Comparison of ENCODE assay signal across 8 cellular contexts in the genomic region with DNA sequence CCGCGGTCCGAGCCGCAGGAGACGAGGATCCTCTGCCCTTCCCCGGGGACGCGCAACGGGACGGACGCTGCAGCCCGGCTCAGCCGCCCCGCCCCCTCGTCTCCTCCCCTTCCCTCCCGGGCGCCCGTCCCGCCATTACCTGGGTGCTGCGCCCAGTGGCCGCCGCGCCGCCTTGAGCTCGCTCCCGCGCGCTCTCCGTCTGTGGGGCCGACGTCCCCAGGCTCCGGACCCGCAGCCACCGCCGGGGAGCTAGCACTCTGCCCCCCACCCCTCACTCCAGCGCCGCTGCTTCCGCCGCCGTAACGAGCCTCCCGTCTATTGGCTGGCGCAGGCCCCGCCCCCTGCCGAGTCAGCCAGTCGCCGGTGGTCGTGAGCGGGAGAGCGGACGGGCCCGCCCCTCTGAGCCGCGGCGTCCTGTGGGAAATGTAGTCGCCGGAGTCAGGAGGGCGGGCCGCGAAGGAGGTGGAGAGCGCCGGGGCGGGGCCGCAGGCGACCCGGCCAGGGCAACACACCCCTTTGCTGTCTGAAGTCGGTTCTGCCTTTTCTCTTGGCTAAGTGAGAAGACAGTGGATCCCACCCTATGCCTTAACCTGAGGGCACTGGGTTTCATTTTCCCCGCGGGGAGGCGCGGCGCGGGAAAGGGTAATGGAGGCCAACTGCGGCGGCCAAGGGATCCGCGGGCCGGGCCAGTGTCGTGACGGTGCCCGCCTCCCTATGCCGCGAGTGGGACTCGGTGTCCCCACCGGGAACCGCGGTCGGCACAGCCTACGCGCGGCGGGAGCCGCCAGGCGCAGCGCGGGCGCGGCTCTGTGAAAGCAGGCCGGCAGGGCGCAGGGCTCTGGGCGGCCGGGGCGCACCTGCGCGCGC. TPM values are rescaled to one million over a fixed set of nuclear protein-coding genes. Genes with fewer than 3 reads are reported as not detected.
DNase-seq lines count a peak whose midpoint lies in the region; ATAC-seq and TF ChIP-seq lines count a peak whose summit lies in the region.

Gene SAP130, minus strand, starts transcription at position 259 of the 867 bp plus-strand sequence. CDS start 1,767 bp downstream, outside the sequence.

- ATAC-seq in GM21737 (IDR thresholded peaks at IDR 0.05; ENCODE audit: unreplicated experiment) = peak; percentile 84

- peak within 1 kb of the TSS; percentile 87 to 94 for H3K4me3 ChIP-seq in mucosa of rectum (ENCODE audit: low read length in 2 of 2)

- H3K27ac ChIP-seq in mucosa of rectum (ENCODE audit: low read depth in 2 of 2, low read length in 2 of 2) = peak within 1 kb of the TSS; percentile 94 to 95

- TF ChIP-seq POLR2A in erythroblast (IDR thresholded peaks at IDR 0.05; ENCODE audit: low read length) = peak; percentile 64

- peak; percentile 95 for DNase-seq in DMS79 treated with DMSO at 0.1 percent for 48 hours (lab: John Stamatoyannopoulos, UW)
- DNase-seq in KG1 (lab: John Stamatoyannopoulos, UW) = peak; percentile 92
- peak; percentile 98 for DNase-seq in activated T-cell treated with anti-CD3 and anti-CD28 coated beads, Interleukin-2, amount 50 U/mL, for 1 hour
- DNase-seq in erythroblast (lab: John Stamatoyannopoulos, UW) = peak; percentile 98 to 99
- peak; percentile 95 to 97 for DNase-seq in stimulated activated CD8-positive, alpha-beta memory T cell treated with anti-CD3 and anti-CD28 coated beads, Interleukin-4, amount 100 ng/mL, for 4 hours (ENCODE audit: low read depth in 2 of 2, low spot score in 1 of 2)

- no peaks in the 10 kb centered on the region for H3K27me3 ChIP-seq in mucosa of rectum (ENCODE audit: control insufficient read depth in 2 of 2, insufficient read depth in 2 of 2, low read length in 2 of 2)

- peaks cover 0 to 4% of the 10 kb centered on the region in 2 donors for H3K9me3 ChIP-seq in mucosa of rectum (ENCODE audit: control insufficient read depth in 2 of 2, low read length in 2 of 2)

- peak within 1 kb of the TSS; percentile 69 to 87 for H3K9ac ChIP-seq in mucosa of rectum (ENCODE audit: low read depth in 1 of 2, low read length in 2 of 2)

- peaks cover 5 to 13% of the 10 kb centered on the region in 2 donors for H3K4me1 ChIP-seq in mucosa of rectum (ENCODE audit: control insufficient read depth in 2 of 2, insufficient read depth in 2 of 2, low read length in 2 of 2)

- no peaks in the 10 kb centered on the region for H3K36me3 ChIP-seq in mucosa of rectum (ENCODE audit: control insufficient read depth in 2 of 2, insufficient read depth in 2 of 2, low read length in 2 of 2)

TF ChIP-seq in PFSK-1, 5 proteins besides CTCF, POLR2A, EP300 and RAD21:
- TF ChIP-seq REST (IDR thresholded peaks at IDR 0.05; ENCODE audit: insufficient read depth in 1 of 2, low read depth in 2 of 2, low read length in 2 of 2) (no peak), FOXP2 (optimal IDR thresholded peaks at IDR 0.05; ENCODE audit: borderline replicate concordance, extremely low read depth, extremely low read length, insufficient read depth) (peak; percentile 50)

RNA-seq across cellular contexts. Expression of gene SAP130, which starts in this region (rescaled TPM):
- 23.6 TPM for polyA plus RNA-seq in PFSK-1 (2012; ENCODE audit: insufficient read length, low read depth)

Comparison
In these comparisons a context has a peak if more than half of its experiments do, and no peak if none do; other contexts are left out.
1. Peak in every context shown above with its lines: DNase-seq, ATAC-seq, H3K4me3 ChIP-seq and H3K27ac ChIP-seq.